26 cellular contexts compared by ENCODE assay signal in the genomic region with DNA sequence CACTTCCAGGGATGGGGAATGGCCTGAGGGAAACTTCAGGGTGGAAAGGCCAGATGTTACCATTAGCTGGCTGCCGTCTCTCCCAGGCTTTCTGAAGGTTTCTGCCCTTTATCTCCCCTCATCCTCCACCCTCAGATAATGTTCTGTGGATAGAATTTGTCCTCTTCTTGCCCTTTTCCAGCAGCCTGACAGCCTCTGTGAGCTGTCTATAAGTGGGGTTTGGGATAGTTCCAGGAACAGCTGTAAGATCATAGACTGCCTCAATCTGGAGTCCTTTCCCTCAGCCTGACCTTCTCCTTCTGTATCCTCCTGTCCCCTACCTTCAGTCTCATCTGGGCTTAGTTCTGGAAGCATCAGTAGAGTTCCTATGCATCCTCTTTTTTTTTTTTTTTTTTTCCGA.
"Had no signal": no experiment of that assay in that cellular context is flagged by ENCODE, and none has a peak within 500 bp of the region (broad histone marks: within the 10 kb centered on the region; RNA-seq: fewer than 3 reads in every experiment).

No MANE protein-coding gene starts in this region.

- H3K27me3 ChIP-seq: colonic mucosa had no signal

- H3K27ac ChIP-seq: colonic mucosa, gastrocnemius medialis, parathyroid adenoma, psoas muscle, suprapubic skin, tibial nerve had no signal

- DNase-seq: activated B cell treated with CpG ODN at 0.5 μM for 24 hours; activated CD4-positive, alpha-beta T cell treated with anti-CD3 and anti-CD28 coated beads, Interleukin-2, amount 50 U/mL, for 1 hour; activated CD8-positive, alpha-beta memory T cell treated with anti-CD3 and anti-CD28 coated beads, Interleukin-2, amount 10 ng/mL, durations not matched to agents 7 days and 5 days; activated CD8-positive, alpha-beta T cell treated with anti-CD3 and anti-CD28 coated beads, Interleukin-2, amount 10 ng/mL, durations not matched to agents 7 days and 5 days; activated naive CD4-positive, alpha-beta T cell; activated T-cell treated with anti-CD3 and anti-CD28 coated beads, Interleukin-2, amount 50 U/mL, for 48 hours; cerebellar nuclear complex; colonic mucosa; effector CD8-positive, alpha-beta T cell; gastrocnemius medialis; glutamatergic neuron; islet precursor cell; left cardiac atrium; mammary epithelial cell; naive B cell; psoas muscle; stimulated activated CD4-positive, alpha-beta T cell treated with anti-CD3 and anti-CD28 coated beads, Interleukin-1b, Interleukin-23, amount 100 ng/mL, for 48 hours; stimulated activated CD4-positive, alpha-beta T cell treated with anti-CD3 and anti-CD28 coated beads, Interleukin-4, amount 100 ng/mL, for 4 hours; stimulated activated CD8-positive, alpha-beta memory T cell treated with anti-CD3 and anti-CD28 coated beads, Interleukin-4, amount 100 ng/mL, for 48 hours; T-helper 2 cell had no signal

- ATAC-seq: activated CD8-positive, alpha-beta memory T cell treated with anti-CD3 and anti-CD28 coated beads, Interleukin-2, amount 10 ng/mL, durations not matched to agents 7 days and 5 days; activated CD8-positive, alpha-beta T cell treated with anti-CD3 and anti-CD28 coated beads, Interleukin-2, amount 10 ng/mL, durations not matched to agents 7 days and 5 days; activated naive CD4-positive, alpha-beta T cell treated with anti-CD3 and anti-CD28 coated beads, Interleukin-2, amount 50 U/mL, for 72 hours; gastrocnemius medialis; left cardiac atrium; psoas muscle; stimulated activated memory B cell treated with anti-CD40 and anti-IgM and Interleukin-4, amounts not matched to agents 10 μg/mL and 1 μg/mL and 100 μg/mL, for 72 hours had no signal

- H3K9me3 ChIP-seq: colonic mucosa, gastrocnemius medialis, psoas muscle, suprapubic skin, tibial nerve had no signal

- H3K4me1 ChIP-seq: colonic mucosa had no signal

- H3K4me3 ChIP-seq: colonic mucosa, gastrocnemius medialis, psoas muscle, smooth muscle cell, suprapubic skin, tibial nerve had no signal

- H3K36me3 ChIP-seq: colonic mucosa, gastrocnemius medialis, suprapubic skin, tibial nerve had no signal
